Comparison of ENCODE assay signal across 21 cellular contexts in genomic region chr2:239662413-239663120, GRCh38.
"Had no signal": no experiment of that assay in that cellular context is flagged by ENCODE, and none has a peak within 500 bp of the region (broad histone marks: within the 10 kb centered on the region; RNA-seq: fewer than 3 reads in every experiment).

No MANE protein-coding gene starts in this region.

- H3K4me3 ChIP-seq: breast epithelium, esophagus squamous epithelium, left lung, prostate gland, right lobe of liver, thoracic aorta had no signal

- H3K36me3 Mint-ChIP-seq: activated naive CD4-positive, alpha-beta T cell treated with anti-CD3 and anti-CD28 coated beads, Interleukin-2, amount 50 U/mL, for 24 hours; T-cell had no signal

- H3K27me3 ChIP-seq: right lobe of liver had no signal

- H3K4me1 Mint-ChIP-seq: activated B cell treated with CpG ODN at 0.5 μM for 24 hours; activated naive CD4-positive, alpha-beta T cell treated with anti-CD3 and anti-CD28 coated beads, Interleukin-2, amount 50 U/mL, for 24 hours had no signal

- H3K4me1 ChIP-seq: breast epithelium, prostate gland, right lobe of liver had no signal

- H3K4me3 Mint-ChIP-seq: activated B cell treated with CpG ODN at 0.5 μM for 24 hours; activated CD4-positive, alpha-beta memory T cell treated with anti-CD3 and anti-CD28 coated beads, Interleukin-2, amount 10 ng/mL, durations not matched to agents 7 days and 5 days; activated naive CD4-positive, alpha-beta T cell treated with anti-CD3 and anti-CD28 coated beads, Interleukin-2, amount 50 U/mL, for 24 hours; activated T-cell treated with anti-CD3 and anti-CD28 coated beads, Interleukin-2, amount 50 U/mL, for 72 hours; neural crest cell; T-cell had no signal

- FAIRE-seq: astrocyte, islet of Langerhans, small intestine had no signal

- H3K27ac ChIP-seq: breast epithelium, esophagus squamous epithelium, left lung, prostate gland, right lobe of liver, thoracic aorta had no signal

- H3K36me3 ChIP-seq: breast epithelium, esophagus squamous epithelium, left lung, prostate gland, right lobe of liver, thoracic aorta had no signal

- H3K27ac Mint-ChIP-seq: activated B cell treated with CpG ODN at 0.5 μM for 24 hours; activated CD4-positive, alpha-beta memory T cell treated with anti-CD3 and anti-CD28 coated beads, Interleukin-2, amount 10 ng/mL, durations not matched to agents 7 days and 5 days; activated naive CD4-positive, alpha-beta T cell treated with anti-CD3 and anti-CD28 coated beads, Interleukin-2, amount 50 U/mL, for 24 hours; activated T-cell treated with anti-CD3 and anti-CD28 coated beads, Interleukin-2, amount 50 U/mL, for 72 hours; T-cell had no signal

- DNase-seq: activated B cell treated with CpG ODN at 0.5 μM for 24 hours; activated CD4-positive, alpha-beta memory T cell treated with anti-CD3 and anti-CD28 coated beads, Interleukin-2, amount 10 ng/mL, durations not matched to agents 7 days and 5 days; activated CD4-positive, alpha-beta T cell treated with anti-CD3 and anti-CD28 coated beads for 48 hours; activated effector memory CD4-positive, alpha-beta T cell treated with anti-CD3 and anti-CD28 coated beads, Interleukin-2, amount 50 U/mL, for 16 hours; activated T-cell treated with anti-CD3 and anti-CD28 coated beads, Interleukin-2, amount 50 U/mL, for 72 hours; effector CD8-positive, alpha-beta T cell; esophagus squamous epithelium; left lung; right lobe of liver; small intestine; stimulated activated CD4-positive, alpha-beta T cell treated with anti-CD3 and anti-CD28 coated beads, Interleukin-15, amount 100 ng/mL, for 24 hours; stimulated activated CD4-positive, alpha-beta T cell treated with anti-CD3 and anti-CD28 coated beads, Interleukin-2, amount 100 ng/mL, for 48 hours; T-helper 9 cell had no signal

- H3K9me3 Mint-ChIP-seq: activated B cell treated with CpG ODN at 0.5 μM for 24 hours; activated CD4-positive, alpha-beta memory T cell treated with anti-CD3 and anti-CD28 coated beads, Interleukin-2, amount 10 ng/mL, durations not matched to agents 7 days and 5 days; activated naive CD4-positive, alpha-beta T cell treated with anti-CD3 and anti-CD28 coated beads, Interleukin-2, amount 50 U/mL, for 24 hours; activated T-cell treated with anti-CD3 and anti-CD28 coated beads, Interleukin-2, amount 50 U/mL, for 72 hours; neural crest cell; T-cell had no signal

- H3K9me3 ChIP-seq: breast epithelium, esophagus squamous epithelium, left lung, prostate gland, right lobe of liver, thoracic aorta had no signal
